Comparison of ENCODE assay signal across 14 cellular contexts in the genomic region with DNA sequence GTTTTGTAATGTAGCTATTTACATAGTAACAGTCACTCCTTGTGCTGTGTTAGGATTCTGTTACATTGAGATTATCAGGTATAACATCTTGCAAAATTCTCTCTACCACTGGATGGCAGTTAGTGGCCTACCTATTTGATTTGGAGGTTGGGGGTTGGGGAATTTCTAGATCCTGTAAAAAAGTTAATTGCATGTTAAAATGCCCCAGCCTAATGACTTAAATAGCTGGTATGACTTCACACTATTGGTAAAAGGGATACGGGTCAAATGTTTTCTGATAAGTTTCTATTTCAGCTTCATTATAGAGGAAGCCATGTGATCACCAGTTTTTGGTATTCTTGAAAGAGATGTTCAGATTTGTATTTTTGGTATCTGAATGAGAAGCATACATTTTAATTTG. TPM values are rescaled to one million over a fixed set of nuclear protein-coding genes. Genes with fewer than 3 reads are reported as not detected.
DNase-seq lines count a peak whose midpoint lies in the region; ATAC-seq and TF ChIP-seq lines count a peak whose summit lies in the region.
"Had no signal": no experiment of that assay in that cellular context is flagged by ENCODE, and none has a peak within 500 bp of the region (broad histone marks: within the 10 kb centered on the region; RNA-seq: fewer than 3 reads in every experiment).

No MANE protein-coding gene starts in this region.

- no TSS peak for BruUV-seq in HCT116 (replicated peaks; lab: Mats Ljungman, UMichigan)

- peak overlapping the region; percentile 98 for H3K4me3 Mint-ChIP-seq in activated B cell treated with CpG ODN at 0.5 μM for 24 hours
- peak overlapping the region; percentile 94 to 100 (median 98) for H3K4me3 Mint-ChIP-seq in naive B cell
- H3K4me3 Mint-ChIP-seq: endodermal cell had no signal

- H3F3A ChIP-seq in GM23248 (ENCODE audit: insufficient read depth) = no peaks in the 10 kb centered on the region

- H3K4me2 ChIP-seq in HCT116 (ENCODE audit: low read length) (peak overlapping the region; percentile 6; the same call in 1 of the 2 replicates), GM23248 (ENCODE audit: unreplicated experiment) (no peak overlapping the region)

- no peak overlapping the region for H3K9ac ChIP-seq in HCT116 (ENCODE audit: low read length)
- H3K9ac ChIP-seq in GM23248 = no peak overlapping the region

- peaks cover 27% of the 10 kb centered on the region for H3K36me3 Mint-ChIP-seq in activated B cell treated with CpG ODN at 0.5 μM for 24 hours (ENCODE audit: low read depth)
- peaks cover 0 to 8% of the 10 kb centered on the region in 2 donors for H3K36me3 Mint-ChIP-seq in naive B cell

- H3K27ac ChIP-seq in HCT116 (ENCODE audit: low read depth, low read length) (no peak overlapping the region), GM23248 (no peak overlapping the region)
- H3K27ac ChIP-seq: adrenal gland had no signal

- no peak for TF ChIP-seq POLR2A in HCT116 (IDR thresholded peaks at IDR 0.05; ENCODE audit: borderline replicate concordance, extremely low read depth, insufficient read depth, insufficient read length)

- no peak overlapping the region for H2AFZ ChIP-seq in HCT116 (ENCODE audit: low read depth, low read length, poor library complexity, severe bottlenecking)
- H2AFZ ChIP-seq in GM23248 = no peak overlapping the region

- peak; percentile 12 to 30 (median 24); a peak in 1 of 6 replicates for TF ChIP-seq CTCF in HCT116 (IDR thresholded peaks at IDR 0.05 in 2 of 3, conservative IDR thresholded peaks at IDR 0.05 in 1 of 3; ENCODE audit: borderline replicate concordance in 1 of 3, insufficient read depth in 1 of 3, low read depth in 2 of 3, low read length in 2 of 3)
- TF ChIP-seq CTCF in activated B cell treated with CpG ODN at 0.5 μM for 24 hours (IDR thresholded peaks at IDR 0.05) = no peak

- in situ Hi-C loops in GM23248 (cut with MboI) = no loop called here

- no peaks in the 10 kb centered on the region for H3K36me3 ChIP-seq in HCT116 (ENCODE audit: control insufficient read depth in 1 of 2, insufficient read depth in 2 of 2, low read length in 2 of 2)
- H3K36me3 ChIP-seq in GM23248 (ENCODE audit: low read depth) = no peaks in the 10 kb centered on the region
- H3K36me3 ChIP-seq: adrenal gland, stomach had no signal

- ATAC-seq in HCT116 (no peak), activated B cell treated with CpG ODN at 0.5 μM for 24 hours (ENCODE audit: low read depth) (no peak), naive B cell (ENCODE audit: low read depth in 2 of 2) (no peak), GM21423 (IDR thresholded peaks at IDR 0.05; ENCODE audit: unreplicated experiment) (no peak), esophagus mucosa (no peak)

- intact Hi-C loops in HCT116 (cut with micrococcal nuclease) = loop anchor here (2.0 kb wide), 1 partner anchor 205 kb away; no protein-coding TSS in a partner anchor
- intact Hi-C loops in activated B cell treated with CpG ODN at 0.5 μM for 24 hours (cut with micrococcal nuclease) = loop anchor here (1.0 to 10.0 kb wide), 4 partner anchors 35 to 857 kb away; partner anchors contain the start of gene ASPHD2

- H3K27me3 ChIP-seq in HCT116 (ENCODE audit: insufficient read depth, low read length) (no peaks in the 10 kb centered on the region), GM23248 (replicated peaks; ENCODE audit: insufficient read depth) (peaks cover 45% of the 10 kb centered on the region)
- H3K27me3 ChIP-seq: adrenal gland had no signal

- H3K9me3 Mint-ChIP-seq in activated B cell treated with CpG ODN at 0.5 μM for 24 hours (no peaks in the 10 kb centered on the region), naive B cell (no peaks in the 10 kb centered on the region)

- H3K79me2 ChIP-seq in HCT116 (ENCODE audit: insufficient read depth, low read length) (peaks cover 11% of the 10 kb centered on the region; the same call in 1 of the 2 replicates), GM23248 (ENCODE audit: insufficient read depth) (no peaks in the 10 kb centered on the region)

- peak overlapping the region; percentile 94 for H3K27ac Mint-ChIP-seq in activated B cell treated with CpG ODN at 0.5 μM for 24 hours
- H3K27ac Mint-ChIP-seq in naive B cell = peak overlapping the region in 5 of 6 donors; percentile 36 to 98 (median 89)
- H3K27ac Mint-ChIP-seq: endodermal cell had no signal

- RAD21 ChIA-PET in HCT116 (lab: Charles Lee; ENCODE audit: low non-redundant PET in 1 of 2, low total read pairs in 2 of 2, uncharacterized antibody in 2 of 2, unreplicated experiment in 2 of 2) = no interaction called here

- H3K4me3 ChIP-seq in HCT116 (replicated peaks in 1 of 2; ENCODE audit: low read depth in 1 of 2, low read length in 2 of 2) = no peak overlapping the region
- no peak overlapping the region for H3K4me3 ChIP-seq in GM23248
- H3K4me3 ChIP-seq: stomach had no signal

- H3K9me2 ChIP-seq in HCT116 (ENCODE audit: insufficient read depth) (no peaks in the 10 kb centered on the region), GM23248 (ENCODE audit: insufficient read depth) (no peaks in the 10 kb centered on the region)

- DNase-seq in NCI-H146 (lab: John Stamatoyannopoulos, UW) (peak; percentile 5), NCI-H146 treated with DMSO at 0.1 percent for 48 hours (lab: John Stamatoyannopoulos, UW; ENCODE audit: unreplicated experiment) (no peak), HCT116 (ENCODE audit: low read depth, low spot score) (no peak), activated B cell treated with CpG ODN at 0.5 μM for 24 hours (no peak), naive B cell (no peak), GM23248 (no peak)
- DNase-seq: 8988T, adrenal gland, endodermal cell, NCI-H2171 treated with DMSO at 0.1 percent for 48 hours, SHP77, stomach had no signal

- WGBS in GM23248 (ENCODE audit: low coverage in 1 of 2, low lambda C conversion rate in 2 of 2, missing lambda C conversion rate in 2 of 2), 2 experiments = 91 to 96% methylated on average over 1 of the region's 1 CpG

- TF ChIP-seq RAD21 in HCT116 (IDR thresholded peaks at IDR 0.05; ENCODE audit: low read depth) = peak; percentile 48; the same call in 1 of the 2 replicates

- CTCF ChIA-PET in HCT116 (lab: Charles Lee) = no interaction called here
- CTCF ChIA-PET in activated B cell treated with CpG ODN at 0.5 μM for 24 hours (lab: Charles Lee) = interaction anchor here (1.0 to 9.0 kb wide), 4 partner anchors 9 to 206 kb away, joined by 3 to 68 read pairs (median 4); no protein-coding TSS in a partner anchor

- no peaks in the 10 kb centered on the region for H3K9me3 ChIP-seq in HCT116 (ENCODE audit: control insufficient read depth in 1 of 2, insufficient read depth in 1 of 2, low read depth in 1 of 2, low read length in 2 of 2)
- H3K9me3 ChIP-seq in GM23248 (ENCODE audit: low read depth) = no peaks in the 10 kb centered on the region
- H3K9me3 ChIP-seq: adrenal gland, stomach had no signal

- POLR2A ChIA-PET in HCT116 (lab: Charles Lee) = no interaction called here
- POLR2A ChIA-PET in activated B cell treated with CpG ODN at 0.5 μM for 24 hours (lab: Charles Lee) = no interaction called here

- H3K4me1 Mint-ChIP-seq in activated B cell treated with CpG ODN at 0.5 μM for 24 hours = peaks cover 83% of the 10 kb centered on the region
- peaks cover 63 to 85% (median 65%) of the 10 kb centered on the region in 3 donors for H3K4me1 Mint-ChIP-seq in naive B cell

- no peaks in the 10 kb centered on the region for H4K20me1 ChIP-seq in HCT116 (ENCODE audit: insufficient read depth)
- H4K20me1 ChIP-seq in GM23248 (ENCODE audit: insufficient read depth) = no peaks in the 10 kb centered on the region

- H3K4me1 ChIP-seq in HCT116 (ENCODE audit: control insufficient read depth in 1 of 2, insufficient read depth in 2 of 2, low read length in 2 of 2) = peaks cover 9 to 24% of the 10 kb centered on the region in 2 experiments; a peak in 3 of 4 replicates
- no peaks in the 10 kb centered on the region for H3K4me1 ChIP-seq in GM23248 (ENCODE audit: insufficient read depth)

- no peaks in the 10 kb centered on the region for H3K27me3 Mint-ChIP-seq in activated B cell treated with CpG ODN at 0.5 μM for 24 hours
- no peaks in the 10 kb centered on the region for H3K27me3 Mint-ChIP-seq in naive B cell

TF ChIP-seq in HCT116, 20 proteins besides CTCF, POLR2A, EP300 and RAD21 (continues in another document):
- TF ChIP-seq EZH2 (IDR thresholded peaks at IDR 0.05) (no peak), REST (IDR thresholded peaks at IDR 0.05; ENCODE audit: low read depth) (no peak), CEBPB (IDR thresholded peaks at IDR 0.05; ENCODE audit: low read depth) (no peak), FOSL1 (IDR thresholded peaks at IDR 0.05; ENCODE audit: low read depth) (no peak)
- TF ChIP-seq, protein P1, sequence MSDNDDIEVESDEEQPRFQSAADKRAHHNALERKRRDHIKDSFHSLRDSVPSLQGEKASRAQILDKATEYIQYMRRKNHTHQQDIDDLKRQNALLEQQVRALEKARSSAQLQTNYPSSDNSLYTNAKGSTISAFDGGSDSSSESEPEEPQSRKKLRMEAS (IDR thresholded peaks at IDR 0.05) = no peak

RNA-seq across cellular contexts. Expression of gene GRK3, which starts 2.8 kb away (rescaled TPM):
- 14.6 TPM for total RNA-seq in HCT116 (2021; ENCODE audit: unreplicated experiment)
- 4.6 and 5.6 TPM in 2 replicates for polyA plus RNA-seq in HCT116 (2012)
- total RNA-seq in activated B cell treated with CpG ODN at 0.5 μM for 24 hours = 66.6 and 66.7 TPM in 2 replicates
- polyA plus RNA-seq in naive B cell (ENCODE audit: low read depth in 6 of 6) = 10 to 100 TPM in 5 of 6 donors, 1 to 10 TPM in 1; 5.9 to 18.8 (median 12.9) TPM
- total RNA-seq in GM23248 (2014; rRNA removed; shearing (Covaris generic)) = 0.11 and 0.25 TPM in 2 replicates
- polyA plus RNA-seq in GM23248 (2016; fragmentation: Nextera tagmentation; extraction: Ambion mirVana) = 0.08 and 0.20 TPM in 2 replicates
- total RNA-seq in esophagus mucosa = 7.5 TPM
